Comparison of ENCODE assay signal across 8 cellular contexts in genomic region chr1:8702121-8702520, GRCh38.
DNase-seq lines count a peak whose midpoint lies in the region; ATAC-seq and TF ChIP-seq lines count a peak whose summit lies in the region.

No MANE protein-coding gene starts in this region.

- no peak for ATAC-seq in GM21528 (IDR thresholded peaks at IDR 0.05; ENCODE audit: low FRiP score, unreplicated experiment)

- H3K36me3 ChIP-seq in SK-N-MC (ENCODE audit: insufficient read depth, low read length) (no peaks in the 10 kb centered on the region), esophagus (ENCODE audit: control insufficient read depth in 2 of 2, insufficient read depth in 2 of 2, low read length in 1 of 2) (no peaks in the 10 kb centered on the region), neural progenitor cell (no peaks in the 10 kb centered on the region)

- peaks cover 96% of the 10 kb centered on the region for H3K79me2 ChIP-seq in neural progenitor cell (ENCODE audit: low read depth)

- H3K36me3 Mint-ChIP-seq in neural progenitor cell: peaks cover 7% of the 10 kb centered on the region

- peaks cover 83% of the 10 kb centered on the region for H4K20me1 ChIP-seq in neural progenitor cell (ENCODE audit: low read depth)

- H3K9me3 Mint-ChIP-seq in neural progenitor cell: peaks cover 3% of the 10 kb centered on the region

- H3K27me3 Mint-ChIP-seq in neural progenitor cell (ENCODE audit: insufficient read depth, low read depth): no peaks in the 10 kb centered on the region

- H3K9ac ChIP-seq in SK-N-MC (ENCODE audit: insufficient read length): peak overlapping the region; percentile 72
- H3K9ac ChIP-seq in neural progenitor cell: peak overlapping the region; percentile 27

- peak overlapping the region; percentile 91 for H3K27ac Mint-ChIP-seq in neural progenitor cell

- peak overlapping the region; percentile 84 for H3K4me3 ChIP-seq in SK-N-MC
- H3K4me3 ChIP-seq in esophagus (ENCODE audit: low read depth in 1 of 2, low read length in 2 of 2): peak overlapping the region; percentile 28 to 88
- peak overlapping the region; percentile 67 for H3K4me3 ChIP-seq in neural progenitor cell

- H3K9me3 ChIP-seq in SK-N-MC (ENCODE audit: low read depth, low read length): no peaks in the 10 kb centered on the region
- H3K9me3 ChIP-seq in esophagus (ENCODE audit: control insufficient read depth in 2 of 2, insufficient read depth in 1 of 2, low read depth in 1 of 2, low read length in 1 of 2): no peaks in the 10 kb centered on the region
- H3K9me3 ChIP-seq in neural progenitor cell (ENCODE audit: low read depth): no peaks in the 10 kb centered on the region

- H2AFZ ChIP-seq in neural progenitor cell (replicated peaks): no peak overlapping the region

- in situ Hi-C loops in KBM-7 (cut with MboI; ENCODE audit: low pct_unique_long_range_greater_than_20kb, low sequenced_read_pairs): no loop called here

- TF ChIP-seq CTCF in neural progenitor cell (IDR thresholded peaks at IDR 0.05): no peak

- peak overlapping the region; percentile 90 for H3K4me3 Mint-ChIP-seq in neural progenitor cell

- peak overlapping the region; percentile 97 for H3K4me2 ChIP-seq in neural progenitor cell

- H3K27ac ChIP-seq in SK-N-MC (peak overlapping the region; percentile 78; the same call in 1 of the 2 replicates), esophagus (ENCODE audit: low read depth in 2 of 2, low read length in 1 of 2) (peak overlapping the region; percentile 40), neural progenitor cell (peak overlapping the region; percentile 87)

- H3K27me3 ChIP-seq in esophagus (ENCODE audit: control insufficient read depth in 1 of 2, insufficient read depth in 2 of 2, low read length in 2 of 2) (no peaks in the 10 kb centered on the region), neural progenitor cell (no peaks in the 10 kb centered on the region)

- peaks cover 57% of the 10 kb centered on the region for H3K4me1 Mint-ChIP-seq in neural progenitor cell

- DNase-seq in COLO668 (lab: John Stamatoyannopoulos, UW; ENCODE audit: unreplicated experiment) (peak; percentile 76), HK-2 (ENCODE audit: unreplicated experiment) (peak; percentile 41), SK-N-MC (ENCODE audit: low read depth, low spot score) (no peak), neural progenitor cell (ENCODE audit: low spot score) (peak; percentile 61), KBM-7 (no peak), GF-D8 (lab: John Stamatoyannopoulos, UW) (no peak)

- peaks cover 36% of the 10 kb centered on the region for H3F3A ChIP-seq in neural progenitor cell (ENCODE audit: low read depth)

- peaks cover 2 to 4% of the 10 kb centered on the region in 2 donors for H3K4me1 ChIP-seq in esophagus (ENCODE audit: control insufficient read depth in 2 of 2, insufficient read depth in 2 of 2, low read length in 1 of 2)
- peaks cover 46% of the 10 kb centered on the region for H3K4me1 ChIP-seq in neural progenitor cell

- 8 to 13% methylated on average over 9 of the region's 9 CpGs for WGBS in esophagus, 2 donors

Comparison
In these comparisons a context has a peak if more than half of its experiments do, and no peak if none do; other contexts are left out.
1. DNase-seq: peak in COLO668 (single experiment), HK-2 (single experiment) and neural progenitor cell (single experiment); none in SK-N-MC (single experiment), KBM-7 (single experiment) and GF-D8 (single experiment).
2. Peak in every context shown above with its lines, with median percentiles within 50 percentile points of each other: H3K27ac ChIP-seq and H3K4me3 ChIP-seq.